In genomic region chr10:130959752-130960195, GRCh38 we compare ENCODE assay signal across 20 cellular contexts.
A peak's percentile ranks its signal among the peaks of the same experiment; 100 is the strongest.
DNase-seq lines count a peak whose midpoint lies in the region; ATAC-seq and TF ChIP-seq lines count a peak whose summit lies in the region.
"Had no signal": no experiment of that assay in that cellular context is flagged by ENCODE, and none has a peak within 500 bp of the region (broad histone marks: within the 10 kb centered on the region; RNA-seq: fewer than 3 reads in every experiment).

No MANE protein-coding gene starts in this region.

- H3K27ac Mint-ChIP-seq in osteocyte (ENCODE audit: unreplicated experiment): no peak overlapping the region
- H3K27ac Mint-ChIP-seq in natural killer cell treated with Interleukin-12 subunit alpha and Interleukin-12 subunit beta and Interleukin-15 and Interleukin-18, amount 100 ng/mL, for 72 hours: no peak overlapping the region
- H3K27ac Mint-ChIP-seq: B cell; CD4-positive, alpha-beta T cell; CD8-positive, alpha-beta T cell had no signal

- H3K4me3 Mint-ChIP-seq in osteocyte (ENCODE audit: unreplicated experiment): no peak overlapping the region
- no peak overlapping the region for H3K4me3 Mint-ChIP-seq in natural killer cell treated with Interleukin-12 subunit alpha and Interleukin-12 subunit beta and Interleukin-15 and Interleukin-18, amount 100 ng/mL, for 72 hours
- H3K4me3 Mint-ChIP-seq: B cell; CD4-positive, alpha-beta T cell; CD8-positive, alpha-beta T cell had no signal

- intact Hi-C loops in esophagus muscularis mucosa (cut with DNase I): no loop called here

- no peak for ATAC-seq in natural killer cell treated with Interleukin-12 subunit alpha and Interleukin-12 subunit beta and Interleukin-15 and Interleukin-18, amount 100 ng/mL, for 72 hours
- ATAC-seq in GM19023 (IDR thresholded peaks at IDR 0.05; ENCODE audit: unreplicated experiment): no peak
- ATAC-seq: A549; CD8-positive, alpha-beta T cell had no signal

- no peaks in the 10 kb centered on the region for H3K9me3 ChIP-seq in esophagus muscularis mucosa
- H3K9me3 ChIP-seq: A549, Caco-2 had no signal

- no peaks in the 10 kb centered on the region for H3K4me1 Mint-ChIP-seq in osteocyte (ENCODE audit: unreplicated experiment)
- H3K4me1 Mint-ChIP-seq in natural killer cell treated with Interleukin-12 subunit alpha and Interleukin-12 subunit beta and Interleukin-15 and Interleukin-18, amount 100 ng/mL, for 72 hours (ENCODE audit: low read depth in 2 of 2): no peaks in the 10 kb centered on the region
- H3K4me1 Mint-ChIP-seq: B cell had no signal

- no peak for TF ChIP-seq EP300 in esophagus muscularis mucosa (IDR thresholded peaks at IDR 0.05)

- no peaks in the 10 kb centered on the region for H3K27me3 Mint-ChIP-seq in osteocyte (ENCODE audit: unreplicated experiment)
- H3K27me3 Mint-ChIP-seq in natural killer cell treated with Interleukin-12 subunit alpha and Interleukin-12 subunit beta and Interleukin-15 and Interleukin-18, amount 100 ng/mL, for 72 hours: peaks cover 0 to 4% of the 10 kb centered on the region in 2 donors
- H3K27me3 Mint-ChIP-seq: B cell; CD4-positive, alpha-beta T cell had no signal

- no peak overlapping the region for H3K4me3 ChIP-seq in Jurkat, Clone E6-1 (ENCODE audit: low read length)
- no peak overlapping the region for H3K4me3 ChIP-seq in esophagus muscularis mucosa
- H3K4me3 ChIP-seq: A549; BLaER1 treated with 17β-estradiol and CSF1 and Interleukin-3, amounts not matched to agents 10 nM and 100 nM had no signal

- peaks cover 50% of the 10 kb centered on the region for H3K9me3 Mint-ChIP-seq in osteocyte (ENCODE audit: unreplicated experiment)
- H3K9me3 Mint-ChIP-seq in natural killer cell treated with Interleukin-12 subunit alpha and Interleukin-12 subunit beta and Interleukin-15 and Interleukin-18, amount 100 ng/mL, for 72 hours: no peaks in the 10 kb centered on the region
- H3K9me3 Mint-ChIP-seq: CD4-positive, alpha-beta T cell; CD8-positive, alpha-beta T cell had no signal

- peak; percentile 30 for DNase-seq in activated CD8-positive, alpha-beta memory T cell treated with anti-CD3 and anti-CD28 coated beads for 24 hours
- no peak for DNase-seq in activated CD8-positive, alpha-beta memory T cell treated with anti-CD3 and anti-CD28 coated beads, Interleukin-2, amount 50 U/mL, for 48 hours
- DNase-seq in Jurkat, Clone E6-1 (ENCODE audit: low read depth, low spot score): peak; percentile 3
- peak; percentile 82 for DNase-seq in esophagus muscularis mucosa (ENCODE audit: extremely low spot score)
- peak; percentile 46 for DNase-seq in osteocyte (ENCODE audit: extremely low spot score, unreplicated experiment)
- DNase-seq in natural killer cell treated with Interleukin-12 subunit alpha and Interleukin-12 subunit beta and Interleukin-15 and Interleukin-18, amount 100 ng/mL, for 72 hours (ENCODE audit: low spot score): no peak
- no peak for DNase-seq in NCI-H2029 (lab: John Stamatoyannopoulos, UW)
- DNase-seq: AML-193; Caco-2; Calu3; CD4-positive, alpha-beta T cell; CD8-positive, alpha-beta T cell; DMS79 treated with DMSO at 0.1 percent for 48 hours; GF-D8 had no signal

- no peaks in the 10 kb centered on the region for H3K4me1 ChIP-seq in esophagus muscularis mucosa
- H3K4me1 ChIP-seq: A549, Caco-2 had no signal

- WGBS in esophagus muscularis mucosa: 75% methylated on average over 8 of the region's 8 CpGs

- no peak for TF ChIP-seq POLR2A in esophagus muscularis mucosa (IDR thresholded peaks at IDR 0.05; ENCODE audit: low read depth)

- no peaks in the 10 kb centered on the region for H3K36me3 Mint-ChIP-seq in osteocyte (ENCODE audit: unreplicated experiment)
- no peaks in the 10 kb centered on the region for H3K36me3 Mint-ChIP-seq in natural killer cell treated with Interleukin-12 subunit alpha and Interleukin-12 subunit beta and Interleukin-15 and Interleukin-18, amount 100 ng/mL, for 72 hours
- H3K36me3 Mint-ChIP-seq: CD8-positive, alpha-beta T cell had no signal

- no peak overlapping the region for H3K27ac ChIP-seq in esophagus muscularis mucosa (replicated peaks in 1 of 4)
- H3K27ac ChIP-seq: 22Rv1; A549; BLaER1 treated with 17β-estradiol and CSF1 and Interleukin-3, amounts not matched to agents 10 nM and 100 nM; C4-2B had no signal

- peaks cover 0 to 38% (median 0%) of the 10 kb centered on the region in 4 donors for H3K27me3 ChIP-seq in esophagus muscularis mucosa
- H3K27me3 ChIP-seq: BLaER1 treated with 17β-estradiol and CSF1 and Interleukin-3, amounts not matched to agents 10 nM and 100 nM had no signal

- TF ChIP-seq CTCF in esophagus muscularis mucosa (IDR thresholded peaks at IDR 0.05): no peak
- no peak for TF ChIP-seq CTCF in osteocyte (IDR thresholded peaks at IDR 0.05)

- H3K36me3 ChIP-seq in esophagus muscularis mucosa: no peaks in the 10 kb centered on the region
- H3K36me3 ChIP-seq: BLaER1 treated with 17β-estradiol and CSF1 and Interleukin-3, amounts not matched to agents 10 nM and 100 nM had no signal

Comparison
In these comparisons a context has a peak if more than half of its experiments do, and no peak if none do; other contexts are left out.
1. DNase-seq: peak in activated CD8-positive, alpha-beta memory T cell treated with anti-CD3 and anti-CD28 coated beads for 24 hours (single experiment), Jurkat, Clone E6-1 (single experiment), esophagus muscularis mucosa (single experiment) and osteocyte (single experiment); none in activated CD8-positive, alpha-beta memory T cell treated with anti-CD3 and anti-CD28 coated beads, Interleukin-2, amount 50 U/mL, for 48 hours (single experiment), natural killer cell treated with Interleukin-12 subunit alpha and Interleukin-12 subunit beta and Interleukin-15 and Interleukin-18, amount 100 ng/mL, for 72 hours (single experiment) and NCI-H2029 (single experiment).